In the genomic region with DNA sequence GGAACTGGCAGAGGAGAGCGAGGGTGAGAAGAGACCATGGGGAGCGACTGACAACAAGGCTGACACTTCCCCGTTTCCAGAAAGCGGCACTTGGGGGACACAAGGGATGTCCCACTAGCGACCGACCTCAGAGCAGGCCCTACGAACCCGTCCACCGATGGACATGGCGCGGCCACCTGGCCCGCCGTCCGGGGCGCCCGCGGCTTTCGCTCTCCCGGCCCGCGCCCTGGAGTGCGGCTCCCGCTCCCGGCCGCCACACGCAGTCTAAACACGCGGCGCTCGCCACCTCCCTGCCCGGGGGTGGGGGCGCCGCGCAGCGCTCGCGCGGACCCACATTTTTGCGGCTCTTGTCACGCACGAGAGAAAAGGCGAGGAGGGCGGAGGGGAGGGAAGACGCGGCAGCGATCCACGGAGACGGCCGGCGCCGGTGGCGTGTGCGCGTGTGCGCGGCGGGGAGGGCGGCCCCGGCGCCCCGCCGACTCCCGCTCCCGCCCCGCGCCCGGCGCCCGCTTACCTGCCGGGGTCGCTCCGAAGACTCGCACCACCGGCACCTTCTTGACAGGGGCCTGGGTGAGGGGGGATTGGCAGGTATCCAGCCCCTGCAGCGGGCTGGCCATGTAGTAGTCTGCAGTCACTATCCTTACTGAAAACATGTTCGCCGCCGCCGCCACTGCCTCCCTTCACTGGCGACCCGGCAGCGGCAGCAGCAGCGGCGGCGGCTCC, we compare ENCODE assay signal across 8 cellular contexts. TPM values are rescaled to one million over a fixed set of nuclear protein-coding genes. Genes with fewer than 3 reads are reported as not detected.
DNase-seq lines count a peak whose midpoint lies in the region; ATAC-seq and TF ChIP-seq lines count a peak whose summit lies in the region.

No MANE protein-coding gene starts in this region.

- peak; percentile 55 for DNase-seq in NCI-H82 treated with DMSO at 0.1 percent for 48 hours (lab: John Stamatoyannopoulos, UW; ENCODE audit: unreplicated experiment)
- DNase-seq in NCI-H82 (lab: John Stamatoyannopoulos, UW) = no peak
- DNase-seq in NOMO-1 treated with DMSO at 0.1 percent for 48 hours (lab: John Stamatoyannopoulos, UW; ENCODE audit: unreplicated experiment) = peak; percentile 49
- DNase-seq in activated T-cell treated with anti-CD3 and anti-CD28 coated beads, Interleukin-2, amount 50 U/mL, for 4 hours = peak; percentile 34
- no peak for DNase-seq in esophagus squamous epithelium (lab: John Stamatoyannopoulos, UW)
- peak; percentile 57 for DNase-seq in naive B cell
- DNase-seq in suprapubic skin (ENCODE audit: low spot score in 2 of 2) = peak; percentile 82 to 83

- H3K27ac ChIP-seq in esophagus squamous epithelium (peak overlapping the region; percentile 96 to 100 (median 100)), suprapubic skin (peak overlapping the region; percentile 99)

- WGBS in esophagus squamous epithelium, 2 donors = no CpG with 5 or more reads among the region's 85 CpGs
- under 1% methylated on average over 29 of the region's 85 CpGs for WGBS in suprapubic skin

- peak overlapping the region; percentile 98 for H3K4me3 Mint-ChIP-seq in activated T-cell treated with anti-CD3 and anti-CD28 coated beads, Interleukin-2, amount 50 U/mL, for 4 hours
- peak overlapping the region; percentile 93 to 99 (median 98) for H3K4me3 Mint-ChIP-seq in naive B cell

- no peak for TF ChIP-seq CTCF in esophagus squamous epithelium (IDR thresholded peaks at IDR 0.05)
- TF ChIP-seq CTCF in suprapubic skin (IDR thresholded peaks at IDR 0.05) = no peak

- H3K27me3 Mint-ChIP-seq in activated T-cell treated with anti-CD3 and anti-CD28 coated beads, Interleukin-2, amount 50 U/mL, for 4 hours (ENCODE audit: low read depth) = no peaks in the 10 kb centered on the region
- no peaks in the 10 kb centered on the region for H3K27me3 Mint-ChIP-seq in naive B cell

- H3K9me3 ChIP-seq in esophagus squamous epithelium (no peaks in the 10 kb centered on the region), suprapubic skin (no peaks in the 10 kb centered on the region)

- H3K4me1 ChIP-seq in esophagus squamous epithelium (peaks cover 14 to 62% (median 29%) of the 10 kb centered on the region in 3 donors), suprapubic skin (peaks cover 38% of the 10 kb centered on the region)

- H3K36me3 Mint-ChIP-seq in activated T-cell treated with anti-CD3 and anti-CD28 coated beads, Interleukin-2, amount 50 U/mL, for 4 hours (ENCODE audit: insufficient read depth) = no peaks in the 10 kb centered on the region
- no peaks in the 10 kb centered on the region for H3K36me3 Mint-ChIP-seq in naive B cell

- H3K27me3 ChIP-seq in esophagus squamous epithelium (no peaks in the 10 kb centered on the region), suprapubic skin (no peaks in the 10 kb centered on the region)

- H3K36me3 ChIP-seq in esophagus squamous epithelium (no peaks in the 10 kb centered on the region), suprapubic skin (no peaks in the 10 kb centered on the region)

- H3K9me3 Mint-ChIP-seq in activated T-cell treated with anti-CD3 and anti-CD28 coated beads, Interleukin-2, amount 50 U/mL, for 4 hours = no peaks in the 10 kb centered on the region
- no peaks in the 10 kb centered on the region for H3K9me3 Mint-ChIP-seq in naive B cell

- TF ChIP-seq POLR2A in esophagus squamous epithelium (IDR thresholded peaks at IDR 0.05) (peak in 1 of 4 donors; percentile 37), suprapubic skin (IDR thresholded peaks at IDR 0.05) (peak in 1 of 2 donors; percentile 21)

- peak overlapping the region; percentile 79 to 99 (median 94) for H3K4me3 ChIP-seq in esophagus squamous epithelium
- peak overlapping the region; percentile 85 for H3K4me3 ChIP-seq in suprapubic skin

- ATAC-seq in HG02973 (IDR thresholded peaks at IDR 0.05; ENCODE audit: unreplicated experiment) (peak; percentile 12), naive B cell (ENCODE audit: low read depth in 2 of 2) (peak; percentile 12 to 14)
- ATAC-seq in activated T-cell treated with anti-CD3 and anti-CD28 coated beads, Interleukin-2, amount 50 U/mL, for 4 hours = peak; percentile 29 to 39

- intact Hi-C loops in esophagus squamous epithelium (cut with DNase I) = loop anchor here (10.0 kb wide), 2 partner anchors 72 to 228 kb away; a partner anchor contains a TSS

- peak overlapping the region; percentile 96 to 99 (median 98) for H3K27ac Mint-ChIP-seq in naive B cell

- no peak for TF ChIP-seq EP300 in suprapubic skin (IDR thresholded peaks at IDR 0.05)

- peaks cover 48% of the 10 kb centered on the region for H3K4me1 Mint-ChIP-seq in activated T-cell treated with anti-CD3 and anti-CD28 coated beads, Interleukin-2, amount 50 U/mL, for 4 hours (ENCODE audit: low read depth)
- peaks cover 36 to 43% (median 40%) of the 10 kb centered on the region in 3 donors for H3K4me1 Mint-ChIP-seq in naive B cell

RNA-seq across cellular contexts. Expression of a gene that starts 0.6 kb away (rescaled TPM):
- total RNA-seq in activated T-cell treated with anti-CD3 and anti-CD28 coated beads, Interleukin-2, amount 50 U/mL, for 4 hours = 10 to 100 TPM; 12.7 to 18.8 (median 14.5) TPM
- total RNA-seq in esophagus squamous epithelium (10 to 100 TPM in 3 of 4 donors, 1 to 10 TPM in 1; 7.0 to 47.1 (median 18.8) TPM), suprapubic skin (10 to 100 TPM; 15.7 to 47.5 (median 21.5) TPM)
- polyA plus RNA-seq in naive B cell (ENCODE audit: low read depth in 6 of 6) = 10 to 100 TPM in 2 of 6 donors, 1 to 10 TPM in 4; 3.2 to 18.5 (median 8.8) TPM

Comparison
In these comparisons a context has a peak if more than half of its experiments do, and no peak if none do; other contexts are left out.
1. DNase-seq: peak in NCI-H82 treated with DMSO at 0.1 percent for 48 hours (single experiment), NOMO-1 treated with DMSO at 0.1 percent for 48 hours (single experiment), activated T-cell treated with anti-CD3 and anti-CD28 coated beads, Interleukin-2, amount 50 U/mL, for 4 hours (single experiment), naive B cell (single experiment) and suprapubic skin (2 of 2); none in NCI-H82 (single experiment) and esophagus squamous epithelium (single experiment).
2. Peak in every context shown above with its lines, with median percentiles within 50 percentile points of each other: ATAC-seq.